15 cellular contexts compared by ENCODE assay signal in genomic region chr19:41919948-41920712, GRCh38. TPM values are rescaled to one million over a fixed set of nuclear protein-coding genes. Genes with fewer than 3 reads are reported as not detected.
DNase-seq lines count a peak whose midpoint lies in the region; ATAC-seq, FAIRE-seq and TF ChIP-seq lines count a peak whose summit lies in the region.
"Had no signal": no experiment of that assay in that cellular context is flagged by ENCODE, and none has a peak within 500 bp of the region (broad histone marks: within the 10 kb centered on the region; RNA-seq: fewer than 3 reads in every experiment).

No MANE protein-coding gene starts in this region.

- H3K9me3 ChIP-seq in A549 (no peaks in the 10 kb centered on the region), GM12878 (replicated peaks; ENCODE audit: control insufficient read depth, insufficient read depth, low read length) (no peaks in the 10 kb centered on the region; the same call in 2 of the 3 replicates), keratinocyte (ENCODE audit: control insufficient read depth, low read depth, low read length) (peaks cover 8% of the 10 kb centered on the region)
- H3K9me3 ChIP-seq: BE2C had no signal

- POLR2A ChIA-PET in A549 (lab: Yijun Ruan, JAX) (no interaction called here), GM12878 (lab: Charles Lee) (no interaction called here)

- H3K9ac ChIP-seq in GM12878 (ENCODE audit: control insufficient read depth, insufficient read depth, low read length) (no peak overlapping the region), keratinocyte (ENCODE audit: control insufficient read depth, extremely low read depth, insufficient read depth, low read length) (no peak overlapping the region)

- intact Hi-C loops in GM12878 (cut with micrococcal nuclease; ENCODE audit: unreplicated experiment) = no loop called here

- TF ChIP-seq CTCF in A549 (IDR thresholded peaks at IDR 0.05) (no peak), GM12878 (IDR thresholded peaks at IDR 0.05 in 2 of 3, conservative IDR thresholded peaks at IDR 0.05 in 1 of 3; ENCODE audit: control insufficient read depth in 2 of 3, extremely low read depth in 1 of 3, insufficient read depth in 1 of 3, low read depth in 3 of 3, low read length in 3 of 3) (no peak), keratinocyte (optimal IDR thresholded peaks at IDR 0.05 in 1 of 3, IDR thresholded peaks at IDR 0.05 in 1 of 3, conservative IDR thresholded peaks at IDR 0.05 in 1 of 3; ENCODE audit: extremely low read depth in 1 of 3, insufficient read depth in 2 of 3, low read length in 3 of 3) (no peak)

- no peak for TF ChIP-seq EP300 in A549 (IDR thresholded peaks at IDR 0.05)
- TF ChIP-seq EP300 in GM12878 (IDR thresholded peaks at IDR 0.05; ENCODE audit: borderline replicate concordance in 1 of 2, control insufficient read depth in 1 of 2, low read depth in 2 of 2, low read length in 2 of 2) = no peak

- peaks cover 3 to 6% of the 10 kb centered on the region in 2 experiments; a peak in 3 of 4 replicates for H3K27me3 ChIP-seq in GM12878 (replicated peaks in 1 of 2; ENCODE audit: control insufficient read depth in 2 of 2, insufficient read depth in 2 of 2, low read length in 1 of 2)
- H3K27me3 ChIP-seq in keratinocyte (ENCODE audit: control insufficient read depth, extremely low read depth, insufficient read depth, low read length) = peaks cover 80% of the 10 kb centered on the region

- H4K20me1 ChIP-seq in GM12878 (ENCODE audit: control insufficient read depth, insufficient read depth) = no peaks in the 10 kb centered on the region
- peaks cover 6% of the 10 kb centered on the region for H4K20me1 ChIP-seq in keratinocyte (ENCODE audit: control insufficient read depth, extremely low read depth, insufficient read depth, low read length)

- RAD21 ChIA-PET in GM12878 (lab: Charles Lee; ENCODE audit: unreplicated experiment) = interaction anchor here (0.6 kb wide), 1 partner anchor 14 kb away, joined by 3 read pairs; no protein-coding TSS in a partner anchor

- H3K4me1 ChIP-seq in A549 = peaks cover 5% of the 10 kb centered on the region
- H3K4me1 ChIP-seq in GM12878 (ENCODE audit: control insufficient read depth, insufficient read depth, low read length) = peaks cover 2% of the 10 kb centered on the region; the same call in 1 of the 2 replicates
- no peaks in the 10 kb centered on the region for H3K4me1 ChIP-seq in keratinocyte (ENCODE audit: control insufficient read depth, extremely low read depth, insufficient read depth, low read length)
- H3K4me1 ChIP-seq: BE2C had no signal

- TF ChIP-seq POLR2A in A549 (IDR thresholded peaks at IDR 0.05; ENCODE audit: low read length) (no peak), GM12891 (IDR thresholded peaks at IDR 0.05; ENCODE audit: low read depth, low read length) (0 out of 2 replicates have a peak, but pooled peaks have one; percentile 20), GM12878 (IDR thresholded peaks at IDR 0.05; ENCODE audit: low read depth, low read length) (peak; percentile 46; the same call in 1 of the 2 replicates)

- in situ Hi-C loops in GM12878 (cut with MboI) = no loop called here

- peak; percentile 96 for FAIRE-seq in A549 (lab: Jason Lieb, UNC)
- FAIRE-seq in GM12891 (lab: Jason Lieb, UNC) = peak; percentile 90
- FAIRE-seq in GM12878 (lab: Jason Lieb, UNC) = peak; percentile 72
- peak; percentile 44 for FAIRE-seq in keratinocyte (lab: Jason Lieb, UNC)

- H3K4me3 ChIP-seq in A549 = no peak overlapping the region
- H3K4me3 ChIP-seq in GM12878 = no peak overlapping the region
- no peak overlapping the region for H3K4me3 ChIP-seq in keratinocyte (ENCODE audit: control insufficient read depth in 2 of 3, extremely low read depth in 1 of 3, insufficient read depth in 2 of 3, low read depth in 1 of 3, low read length in 3 of 3)

- CTCF ChIA-PET in A549 (lab: Yijun Ruan, JAX) = interaction anchor here (0.6 to 1.8 kb wide), 8 partner anchors 8 to 268 kb away, joined by 3 to 10 read pairs (median 4); partner anchors contain the start of genes ERFL and RABAC1
- CTCF ChIA-PET in GM12878 (lab: Yijun Ruan, JAX) = no interaction called here

- dilution Hi-C loops in keratinocyte (cut with MboI; ENCODE audit: extremely low pct_ligation_motif_present, low sequenced_read_pairs) = no loop called here

- ATAC-seq in A549 (no peak), GM12878 (no peak), GM21528 (IDR thresholded peaks at IDR 0.05; ENCODE audit: low FRiP score, unreplicated experiment) (no peak), GM19324 (IDR thresholded peaks at IDR 0.05; ENCODE audit: low FRiP score, unreplicated experiment) (no peak)
- ATAC-seq: PC-3 had no signal

- no peaks in the 10 kb centered on the region for H3K79me2 ChIP-seq in GM12878 (ENCODE audit: control insufficient read depth, insufficient read depth, low read length)
- no peaks in the 10 kb centered on the region for H3K79me2 ChIP-seq in keratinocyte (ENCODE audit: control insufficient read depth, insufficient read depth, low read length)

- 91% methylated on average over 33 of the region's 33 CpGs for WGBS in A549 (ENCODE audit: missing lambda C conversion rate)
- WGBS in GM12878 (ENCODE audit: insufficient coverage, insufficient replicate concordance, low lambda C conversion rate, missing lambda C conversion rate) = 79% methylated on average over 33 of the region's 33 CpGs

- H3K36me3 ChIP-seq in GM12878 (ENCODE audit: control insufficient read depth in 2 of 2, insufficient read depth in 2 of 2, low read length in 1 of 2) (no peaks in the 10 kb centered on the region), keratinocyte (ENCODE audit: control insufficient read depth in 2 of 2, extremely low read depth in 1 of 2, insufficient read depth in 2 of 2, low read length in 2 of 2) (no peaks in the 10 kb centered on the region)
- H3K36me3 ChIP-seq: BE2C had no signal

- H2AFZ ChIP-seq in GM12878 (ENCODE audit: control insufficient read depth, low read depth, low read length) (no peak overlapping the region), keratinocyte (ENCODE audit: control insufficient read depth, low read length) (no peak overlapping the region)

- DNase-seq in A549 (ENCODE audit: low read depth in 1 of 2, low spot score in 1 of 2) (no peak), GM12891 (ENCODE audit: insufficient read length, low spot score) (no peak), GM12878 (ENCODE audit: low read depth, low spot score) (no peak), keratinocyte (ENCODE audit: low read depth, low spot score) (peak; percentile 99), NCI-H748 treated with DMSO at 0.1 percent for 48 hours (lab: John Stamatoyannopoulos, UW) (no peak)
- DNase-seq: H9, NCI-H1436 treated with DMSO at 0.1 percent for 48 hours, NCI-H2227 treated with DMSO at 0.1 percent for 48 hours, NCI-H526, PC-3 had no signal

- H3K27ac ChIP-seq in A549 = no peak overlapping the region
- H3K27ac ChIP-seq in GM12878 (ENCODE audit: control insufficient read depth, insufficient read depth) = no peak overlapping the region
- H3K27ac ChIP-seq in keratinocyte (ENCODE audit: control insufficient read depth, insufficient read depth, low read length) = no peak overlapping the region

- SMC1A ChIA-PET in GM12878 (lab: Charles Lee; ENCODE audit: uncharacterized antibody, unreplicated experiment) = no interaction called here

- H3K4me2 ChIP-seq in A549 (no peak overlapping the region), GM12878 (ENCODE audit: control insufficient read depth, insufficient read depth) (no peak overlapping the region), keratinocyte (ENCODE audit: control insufficient read depth, extremely low read depth, insufficient read depth, low read depth, low read length) (no peak overlapping the region)

- TF ChIP-seq RAD21 in A549 (conservative IDR thresholded peaks at IDR 0.05 in 1 of 2, IDR thresholded peaks at IDR 0.05 in 1 of 2) (no peak), GM12878 (IDR thresholded peaks at IDR 0.05; ENCODE audit: insufficient read depth, low read depth, low read length) (no peak)

- no TSS peak for BruUV-seq in GM12878 (replicated peaks; lab: Mats Ljungman, UMichigan)

- no peaks in the 10 kb centered on the region for H3K9me1 ChIP-seq in keratinocyte (ENCODE audit: control insufficient read depth, extremely low read depth, insufficient read depth, low read length)

RNA-seq across cellular contexts. Expression of gene ERFL, which starts 8.1 kb away (rescaled TPM):
- 0.19 and 0.21 TPM in 2 replicates for polyA plus RNA-seq in A549 (2011; rRNA removed)
- 0.07 and 0.08 TPM in 2 replicates for polyA plus RNA-seq in A549 (2012; cell fraction: cytosol; rRNA removed)
- polyA plus RNA-seq in A549 (2012; cell fraction: nucleus; rRNA removed) = 0.50 and 0.82 TPM in 2 replicates
- polyA plus RNA-seq in A549 (2017; fragmentation: RNase III; extraction: RNeasy Plus Mini Kit Qiagen cat#74134 plus additional on column Dnase treatment) = 0.10 to 0.20 TPM (median 0.15 TPM) in 3 replicates
- 0.17 TPM in 1 of 2 replicates, not detected in the other for polyA minus RNA-seq in A549 (2011; rRNA and poly(A)+ RNA removed)
- polyA plus RNA-seq in GM12891 (2012; ENCODE audit: low read depth, missing spikeins) = 0.76 TPM
- total RNA-seq in GM12878 (2013; cell fraction: nucleolus; rRNA removed) = 0.83 and 1.2 TPM in 2 replicates
- 0.11 TPM in 1 of 2 replicates, not detected in the other for total RNA-seq in GM12878 (2014; rRNA removed)
- total RNA-seq in GM12878 (2014; rRNA removed; fragmentation: Illumina TruSeq; extraction: Trizol) = not detected in 2 replicates
- total RNA-seq in GM12878 (2021) = 0.10 and 0.19 TPM in 2 replicates
- 0.46 TPM for polyA plus RNA-seq in GM12878 (2011; ENCODE audit: low read depth)
- 0.05 TPM in 1 of 2 replicates, not detected in the other for polyA plus RNA-seq in GM12878 (2011; rRNA removed)
- 0.04 and 0.10 TPM in 2 replicates for polyA plus RNA-seq in GM12878 (2011; cell fraction: cytosol; rRNA removed)
- polyA plus RNA-seq in GM12878 (2011; cell fraction: nucleus; rRNA removed) = 1.2 and 1.3 TPM in 2 replicates
- 1.00 and 1.4 TPM in 2 replicates for polyA plus RNA-seq in GM12878 (2012)
- 0.04 TPM in 1 of 2 replicates, not detected in the other for polyA plus RNA-seq in GM12878 (2014; fragmentation: Illumina TruSeq; extraction: Trizol)
- not detected for polyA plus RNA-seq in GM12878 (2014; fragmentation: Nextera tagmentation; extraction: Ambion mirVana)
- 0.10 TPM in 1 of 2 replicates, not detected in the other for polyA plus RNA-seq in GM12878 (2014; rRNA removed)
- polyA plus RNA-seq in GM12878 (2016; fragmentation: Nextera tagmentation; extraction: Ambion mirVana) = not detected
- polyA minus RNA-seq in GM12878 (2011; rRNA and poly(A)+ RNA removed) = not detected in 2 replicates
- not detected in 2 replicates for polyA minus RNA-seq in GM12878 (2011; cell fraction: cytosol; rRNA and poly(A)+ RNA removed)
- polyA minus RNA-seq in GM12878 (2011; cell fraction: nucleus; rRNA and poly(A)+ RNA removed) = 0.24 TPM in 1 of 2 replicates, not detected in the other
- not detected in 3 replicates for polyA plus RNA-seq in keratinocyte
- not detected for polyA plus RNA-seq in keratinocyte (2011; ENCODE audit: low read depth)
- not detected in 2 replicates for polyA plus RNA-seq in keratinocyte (2011; cell fraction: cytosol; rRNA removed)
- 0.15 TPM in 1 of 2 replicates, not detected in the other for polyA plus RNA-seq in keratinocyte (2011; cell fraction: nucleus; rRNA removed)
- 0.31 TPM in 1 of 2 replicates, not detected in the other for polyA plus RNA-seq in keratinocyte (2012; ENCODE audit: low replicate concordance)
- polyA minus RNA-seq in keratinocyte = not detected in 3 replicates
- polyA minus RNA-seq in keratinocyte (2011; cell fraction: cytosol; rRNA and poly(A)+ RNA removed) = not detected
- polyA minus RNA-seq in keratinocyte (2011; cell fraction: nucleus; rRNA and poly(A)+ RNA removed) = not detected in 2 replicates
- polyA plus RNA-seq: AG04450; CD8-positive, alpha-beta memory T cell had no signal

RNA-seq across cellular contexts. Expression of gene ARHGEF1, which starts 37.1 kb away (rescaled TPM):
- 34.5 and 38.0 TPM in 2 replicates for polyA plus RNA-seq in A549 (2011; rRNA removed)
- polyA plus RNA-seq in A549 (2012; cell fraction: cytosol; rRNA removed) = 113 and 132 TPM in 2 replicates
- 335 and 389 TPM in 2 replicates for polyA plus RNA-seq in A549 (2012; cell fraction: nucleus; rRNA removed)
- 71.5 to 92.9 TPM (median 84.2 TPM) in 3 replicates for polyA plus RNA-seq in A549 (2017; fragmentation: RNase III; extraction: RNeasy Plus Mini Kit Qiagen cat#74134 plus additional on column Dnase treatment)
- polyA minus RNA-seq in A549 (2011; rRNA and poly(A)+ RNA removed) = 33.2 and 39.9 TPM in 2 replicates
- polyA plus RNA-seq in GM12891 (2012; ENCODE audit: low read depth, missing spikeins) = 125 TPM
- total RNA-seq in GM12878 (2013; cell fraction: nucleolus; rRNA removed) = 129 and 142 TPM in 2 replicates
- total RNA-seq in GM12878 (2014; rRNA removed) = 63.3 and 67.8 TPM in 2 replicates
- 21.2 and 21.7 TPM in 2 replicates for total RNA-seq in GM12878 (2014; rRNA removed; fragmentation: Illumina TruSeq; extraction: Trizol)
- 185 and 207 TPM in 2 replicates for total RNA-seq in GM12878 (2021)
- polyA plus RNA-seq in GM12878 (2011; ENCODE audit: low read depth) = 58.7 TPM
- 22.5 and 40.1 TPM in 2 replicates for polyA plus RNA-seq in GM12878 (2011; rRNA removed)
- polyA plus RNA-seq in GM12878 (2011; cell fraction: cytosol; rRNA removed) = 52.3 and 74.7 TPM in 2 replicates
- 425 and 583 TPM in 2 replicates for polyA plus RNA-seq in GM12878 (2011; cell fraction: nucleus; rRNA removed)
- polyA plus RNA-seq in GM12878 (2012) = 158 and 192 TPM in 2 replicates
- polyA plus RNA-seq in GM12878 (2014; fragmentation: Illumina TruSeq; extraction: Trizol) = 13.4 and 35.3 TPM in 2 replicates
- polyA plus RNA-seq in GM12878 (2014; fragmentation: Nextera tagmentation; extraction: Ambion mirVana) = 1 to 10 TPM; 1.2 to 5.9 TPM
- 151 and 182 TPM in 2 replicates for polyA plus RNA-seq in GM12878 (2014; rRNA removed)
- polyA plus RNA-seq in GM12878 (2016; fragmentation: Nextera tagmentation; extraction: Ambion mirVana) = 100 to 1,000 TPM in 1 of 2 experiments, 10 to 100 TPM in 1; 89.7 to 110 TPM
- polyA minus RNA-seq in GM12878 (2011; rRNA and poly(A)+ RNA removed) = 21.7 and 42.7 TPM in 2 replicates
- polyA minus RNA-seq in GM12878 (2011; cell fraction: cytosol; rRNA and poly(A)+ RNA removed) = 28.9 and 30.2 TPM in 2 replicates
- polyA minus RNA-seq in GM12878 (2011; cell fraction: nucleus; rRNA and poly(A)+ RNA removed) = 40.9 and 71.2 TPM in 2 replicates
- 30.5 to 58.4 TPM (median 43.1 TPM) in 3 replicates for polyA plus RNA-seq in keratinocyte
- polyA plus RNA-seq in keratinocyte (2011; ENCODE audit: low read depth) = 40.1 TPM
- 22.2 and 45.2 TPM in 2 replicates for polyA plus RNA-seq in keratinocyte (2011; cell fraction: cytosol; rRNA removed)
- polyA plus RNA-seq in keratinocyte (2011; cell fraction: nucleus; rRNA removed) = 131 and 160 TPM in 2 replicates
- 58.9 and 76.2 TPM in 2 replicates for polyA plus RNA-seq in keratinocyte (2012; ENCODE audit: low replicate concordance)
- 24.0 to 57.3 TPM (median 26.1 TPM) in 3 replicates for polyA minus RNA-seq in keratinocyte
- polyA minus RNA-seq in keratinocyte (2011; cell fraction: cytosol; rRNA and poly(A)+ RNA removed) = 106 TPM
- polyA minus RNA-seq in keratinocyte (2011; cell fraction: nucleus; rRNA and poly(A)+ RNA removed) = 55.5 and 58.3 TPM in 2 replicates

RNA-seq across cellular contexts. Expression of gene RABAC1, which starts 39.0 kb away (rescaled TPM):
- polyA plus RNA-seq in A549 (2011; rRNA removed) = 117 and 137 TPM in 2 replicates
- 315 and 361 TPM in 2 replicates for polyA plus RNA-seq in A549 (2012; cell fraction: cytosol; rRNA removed)
- 405 and 426 TPM in 2 replicates for polyA plus RNA-seq in A549 (2012; cell fraction: nucleus; rRNA removed)
- polyA plus RNA-seq in A549 (2017; fragmentation: RNase III; extraction: RNeasy Plus Mini Kit Qiagen cat#74134 plus additional on column Dnase treatment) = 199 to 247 TPM (median 246 TPM) in 3 replicates
- polyA minus RNA-seq in A549 (2011; rRNA and poly(A)+ RNA removed) = 73.2 and 77.6 TPM in 2 replicates
- 49.2 TPM for polyA plus RNA-seq in GM12891 (2012; ENCODE audit: low read depth, missing spikeins)
- total RNA-seq in GM12878 (2013; cell fraction: nucleolus; rRNA removed) = 9.6 and 11.0 TPM in 2 replicates
- 90.6 and 104 TPM in 2 replicates for total RNA-seq in GM12878 (2014; rRNA removed)
- total RNA-seq in GM12878 (2014; rRNA removed; fragmentation: Illumina TruSeq; extraction: Trizol) = 14.1 and 15.6 TPM in 2 replicates
- total RNA-seq in GM12878 (2021) = 71.2 and 80.6 TPM in 2 replicates
- 57.5 TPM for polyA plus RNA-seq in GM12878 (2011; ENCODE audit: low read depth)
- polyA plus RNA-seq in GM12878 (2011; rRNA removed) = 8.3 and 15.9 TPM in 2 replicates
- 41.8 and 54.8 TPM in 2 replicates for polyA plus RNA-seq in GM12878 (2011; cell fraction: cytosol; rRNA removed)
- 25.1 and 27.7 TPM in 2 replicates for polyA plus RNA-seq in GM12878 (2011; cell fraction: nucleus; rRNA removed)
- polyA plus RNA-seq in GM12878 (2012) = 69.9 and 85.8 TPM in 2 replicates
- 5.2 and 11.1 TPM in 2 replicates for polyA plus RNA-seq in GM12878 (2014; fragmentation: Illumina TruSeq; extraction: Trizol)
- polyA plus RNA-seq in GM12878 (2014; fragmentation: Nextera tagmentation; extraction: Ambion mirVana) = 10 to 100 TPM; 10.9 to 27.3 TPM
- 115 and 118 TPM in 2 replicates for polyA plus RNA-seq in GM12878 (2014; rRNA removed)
- 10 to 100 TPM; 86.9 to 90.4 TPM for polyA plus RNA-seq in GM12878 (2016; fragmentation: Nextera tagmentation; extraction: Ambion mirVana)
- 11.8 and 16.9 TPM in 2 replicates for polyA minus RNA-seq in GM12878 (2011; rRNA and poly(A)+ RNA removed)
- polyA minus RNA-seq in GM12878 (2011; cell fraction: cytosol; rRNA and poly(A)+ RNA removed) = 4.4 and 4.8 TPM in 2 replicates
- polyA minus RNA-seq in GM12878 (2011; cell fraction: nucleus; rRNA and poly(A)+ RNA removed) = 7.6 and 12.1 TPM in 2 replicates
- 107 to 232 TPM (median 132 TPM) in 3 replicates for polyA plus RNA-seq in keratinocyte
- polyA plus RNA-seq in keratinocyte (2011; ENCODE audit: low read depth) = 8.6 TPM
- 114 and 253 TPM in 2 replicates for polyA plus RNA-seq in keratinocyte (2011; cell fraction: cytosol; rRNA removed)
- polyA plus RNA-seq in keratinocyte (2011; cell fraction: nucleus; rRNA removed) = 174 and 215 TPM in 2 replicates
- 144 and 232 TPM in 2 replicates for polyA plus RNA-seq in keratinocyte (2012; ENCODE audit: low replicate concordance)
- 61.4 to 131 TPM (median 107 TPM) in 3 replicates for polyA minus RNA-seq in keratinocyte
- 174 TPM for polyA minus RNA-seq in keratinocyte (2011; cell fraction: cytosol; rRNA and poly(A)+ RNA removed)
- polyA minus RNA-seq in keratinocyte (2011; cell fraction: nucleus; rRNA and poly(A)+ RNA removed) = 49.5 and 50.8 TPM in 2 replicates

RNA-seq across cellular contexts. Expression of gene CD79A, which starts 43.1 kb away (rescaled TPM):
- polyA plus RNA-seq in A549 (2011; rRNA removed) (0.52 and 0.57 TPM in 2 replicates), A549 (2017; fragmentation: RNase III; extraction: RNeasy Plus Mini Kit Qiagen cat#74134 plus additional on column Dnase treatment) (0.29 to 0.54 TPM (median 0.29 TPM) in 3 replicates), GM12878 (2011; rRNA removed) (117 and 280 TPM in 2 replicates), GM12878 (2014; fragmentation: Illumina TruSeq; extraction: Trizol) (97.1 and 294 TPM in 2 replicates), GM12878 (2014; fragmentation: Nextera tagmentation; extraction: Ambion mirVana) (10 to 100 TPM; 38.8 to 76.5 TPM), GM12878 (2014; rRNA removed) (400 and 502 TPM in 2 replicates), GM12878 (2016; fragmentation: Nextera tagmentation; extraction: Ambion mirVana) (100 to 1,000 TPM; 268 to 283 TPM), keratinocyte (0.07 to 0.19 TPM (median 0.14 TPM) in 3 replicates)
- 0.53 and 0.65 TPM in 2 replicates for polyA plus RNA-seq in A549 (2012; cell fraction: cytosol; rRNA removed)
- polyA plus RNA-seq in A549 (2012; cell fraction: nucleus; rRNA removed) = 0.67 and 0.77 TPM in 2 replicates
- 0.41 and 0.58 TPM in 2 replicates for polyA minus RNA-seq in A549 (2011; rRNA and poly(A)+ RNA removed)
- polyA plus RNA-seq in GM12891 (2012; ENCODE audit: low read depth, missing spikeins) = 466 TPM
- 163 and 166 TPM in 2 replicates for total RNA-seq in GM12878 (2013; cell fraction: nucleolus; rRNA removed)
- total RNA-seq in GM12878 (2014; rRNA removed) (370 and 414 TPM in 2 replicates), GM12878 (2014; rRNA removed; fragmentation: Illumina TruSeq; extraction: Trizol) (243 and 253 TPM in 2 replicates), GM12878 (2021) (357 and 368 TPM in 2 replicates)
- 302 TPM for polyA plus RNA-seq in GM12878 (2011; ENCODE audit: low read depth)
- polyA plus RNA-seq in GM12878 (2011; cell fraction: cytosol; rRNA removed) = 347 and 501 TPM in 2 replicates
- 160 and 176 TPM in 2 replicates for polyA plus RNA-seq in GM12878 (2011; cell fraction: nucleus; rRNA removed)
- polyA plus RNA-seq in GM12878 (2012) = 480 and 877 TPM in 2 replicates
- 144 and 359 TPM in 2 replicates for polyA minus RNA-seq in GM12878 (2011; rRNA and poly(A)+ RNA removed)
- 143 and 156 TPM in 2 replicates for polyA minus RNA-seq in GM12878 (2011; cell fraction: cytosol; rRNA and poly(A)+ RNA removed)
- 66.9 and 93.6 TPM in 2 replicates for polyA minus RNA-seq in GM12878 (2011; cell fraction: nucleus; rRNA and poly(A)+ RNA removed)
- not detected for polyA plus RNA-seq in keratinocyte (2011; ENCODE audit: low read depth)
- polyA plus RNA-seq in keratinocyte (2011; cell fraction: cytosol; rRNA removed) = 0.07 TPM in 1 of 2 replicates, not detected in the other
- not detected in 2 replicates for polyA plus RNA-seq in keratinocyte (2011; cell fraction: nucleus; rRNA removed)
- 0.17 and 0.32 TPM in 2 replicates for polyA plus RNA-seq in keratinocyte (2012; ENCODE audit: low replicate concordance)
- 0.26 to 0.29 TPM in 2 of 3 replicates, not detected in the other for polyA minus RNA-seq in keratinocyte
- not detected for polyA minus RNA-seq in keratinocyte (2011; cell fraction: cytosol; rRNA and poly(A)+ RNA removed)
- not detected in 2 replicates for polyA minus RNA-seq in keratinocyte (2011; cell fraction: nucleus; rRNA and poly(A)+ RNA removed)

Comparison
In these comparisons a context has a peak if more than half of its experiments do, and no peak if none do; other contexts are left out.
1. Of the 24 proteins assayed by ChIP-seq in both GM12878 and A549: peak only in GM12878: BCL3, PBX3 and POLR2A; only in A549: none; in both: none; in neither: 21.